10 cellular contexts compared by ENCODE assay signal in the genomic region with DNA sequence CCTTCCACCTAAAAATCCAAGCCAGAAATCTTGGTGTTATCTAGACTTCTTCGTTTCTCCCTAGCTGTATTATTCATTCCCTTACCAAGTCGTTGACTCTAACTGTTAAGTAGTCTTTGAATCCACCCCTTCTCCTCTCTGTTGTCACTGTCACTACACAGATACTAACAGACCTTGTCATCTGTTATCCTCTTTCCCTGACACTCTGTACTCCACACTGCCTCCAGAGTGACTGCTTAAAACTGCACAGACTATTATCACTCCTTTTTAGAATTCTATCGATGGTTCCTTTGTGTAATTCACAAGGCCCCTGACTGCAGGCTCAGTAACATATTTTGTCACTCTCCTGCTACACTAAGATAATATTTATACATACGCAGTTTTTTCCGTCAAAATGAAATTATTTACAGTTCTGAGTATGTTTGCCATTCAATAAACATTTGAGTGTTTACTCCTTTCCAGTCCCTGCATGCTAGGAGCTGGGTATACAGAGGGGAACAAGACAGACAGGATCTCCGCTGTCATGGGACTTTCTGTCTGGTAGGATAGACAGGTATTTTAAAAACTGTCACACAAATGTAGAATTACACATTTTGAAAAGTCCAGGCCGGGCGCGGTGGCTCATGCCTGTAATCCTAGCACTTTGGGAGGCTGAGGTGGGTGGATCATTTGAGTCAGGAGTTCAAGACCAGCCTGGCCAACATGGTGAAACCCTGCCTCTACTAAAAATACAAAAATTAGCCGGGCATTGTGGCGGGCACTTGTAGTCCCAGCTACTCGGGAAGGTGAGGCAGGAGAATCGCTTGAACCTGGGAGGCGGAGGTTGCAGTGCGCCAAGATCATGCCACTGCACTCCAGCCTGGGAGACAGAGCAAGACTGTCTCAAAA. TPM values are rescaled to one million over a fixed set of nuclear protein-coding genes. Genes with fewer than 3 reads are reported as not detected.
DNase-seq lines count a peak whose midpoint lies in the region; ATAC-seq and TF ChIP-seq lines count a peak whose summit lies in the region.
"Had no signal": no experiment of that assay in that cellular context is flagged by ENCODE, and none has a peak within 500 bp of the region (broad histone marks: within the 10 kb centered on the region; RNA-seq: fewer than 3 reads in every experiment).

No MANE protein-coding gene starts in this region.

- no peak for TF ChIP-seq CTCF in HEK293 (tag by site-specific recombination; IDR thresholded peaks at IDR 0.05)
- TF ChIP-seq CTCF in VCaP (conservative IDR thresholded peaks at IDR 0.05): peak; percentile 64

- no peaks in the 10 kb centered on the region for H3K27me3 ChIP-seq in naive thymus-derived CD4-positive, alpha-beta T cell (ENCODE audit: control insufficient read depth in 2 of 2, insufficient read depth in 2 of 2, low read length in 2 of 2)

- intact Hi-C loops in naive thymus-derived CD4-positive, alpha-beta T cell (cut with micrococcal nuclease): loop anchor here in 1 of 2 donors (2.0 kb wide), 1 partner anchor 15 kb away; no protein-coding TSS in a partner anchor

- no peak overlapping the region for H3K27ac ChIP-seq in HEK293 (ENCODE audit: extremely low read depth, low read depth, low read length)
- H3K27ac ChIP-seq in VCaP: peak overlapping the region; percentile 32
- no peak overlapping the region for H3K27ac ChIP-seq in naive thymus-derived CD4-positive, alpha-beta T cell (ENCODE audit: low read depth, low read length)

- no peaks in the 10 kb centered on the region for H3K9me3 Mint-ChIP-seq in naive thymus-derived CD4-positive, alpha-beta T cell

- peaks cover 36 to 52% of the 10 kb centered on the region in 2 experiments for H3K36me3 ChIP-seq in HEK293 (ENCODE audit: control insufficient read depth in 2 of 2, insufficient read depth in 1 of 2, low read length in 2 of 2)
- peaks cover 5 to 54% (median 10%) of the 10 kb centered on the region in 3 experiments for H3K36me3 ChIP-seq in naive thymus-derived CD4-positive, alpha-beta T cell (ENCODE audit: control insufficient read depth in 2 of 3, insufficient read depth in 3 of 3, low read length in 3 of 3)

- no peak overlapping the region for H3K4me3 ChIP-seq in HEK293 (ENCODE audit: low read depth, low read length)
- no peak overlapping the region for H3K4me3 ChIP-seq in naive thymus-derived CD4-positive, alpha-beta T cell (ENCODE audit: low read length)

- H3K27me3 Mint-ChIP-seq in naive thymus-derived CD4-positive, alpha-beta T cell: peaks cover 0 to 2% (median 0%) of the 10 kb centered on the region in 5 donors

- H3K9me3 ChIP-seq in HEK293 (ENCODE audit: control insufficient read depth, insufficient read depth, low read depth, low read length): no peaks in the 10 kb centered on the region
- no peaks in the 10 kb centered on the region for H3K9me3 ChIP-seq in naive thymus-derived CD4-positive, alpha-beta T cell (ENCODE audit: control insufficient read depth in 2 of 3, low read length in 3 of 3)

- CTCF ChIA-PET in HEK293 (lab: Yijun Ruan, JAX): interaction anchor here (0.6 to 1.4 kb wide), 4 partner anchors 22 to 93 kb away, joined by 3 to 4 read pairs (median 4); partner anchors contain the start of gene GLI1
- CTCF ChIA-PET in naive thymus-derived CD4-positive, alpha-beta T cell (lab: Charles Lee): no interaction called here

- POLR2A ChIA-PET in HEK293 (lab: Yijun Ruan, JAX): interaction anchor here (0.7 to 1.1 kb wide), 2 partner anchors 33 to 128 kb away, joined by 4 read pairs; no protein-coding TSS in a partner anchor
- POLR2A ChIA-PET in naive thymus-derived CD4-positive, alpha-beta T cell (lab: Charles Lee): interaction anchor here (0.7 to 6.7 kb wide), 3 partner anchors 14 to 270 kb away, joined by 3 to 52 read pairs (median 4); partner anchors contain the start of genes ARHGAP9 and GLI1

- peaks cover 19 to 40% (median 35%) of the 10 kb centered on the region in 7 donors for H3K4me1 Mint-ChIP-seq in naive thymus-derived CD4-positive, alpha-beta T cell

- H3K27ac Mint-ChIP-seq in naive thymus-derived CD4-positive, alpha-beta T cell: peak overlapping the region; percentile 33 to 95 (median 78)

- ATAC-seq in naive thymus-derived CD4-positive, alpha-beta T cell: no peak
- ATAC-seq in GM18870 (IDR thresholded peaks at IDR 0.05; ENCODE audit: unreplicated experiment) (no peak), HG02981 (IDR thresholded peaks at IDR 0.05; ENCODE audit: unreplicated experiment) (no peak)

- peak overlapping the region in 6 of 10 donors; percentile 1 to 52 (median 22) for H3K4me3 Mint-ChIP-seq in naive thymus-derived CD4-positive, alpha-beta T cell

- H3K36me3 Mint-ChIP-seq in naive thymus-derived CD4-positive, alpha-beta T cell: peaks cover 7 to 38% (median 22%) of the 10 kb centered on the region in 5 donors

- H3K4me1 ChIP-seq in HEK293 (ENCODE audit: control insufficient read depth, insufficient read depth, low read length): no peaks in the 10 kb centered on the region
- H3K4me1 ChIP-seq in naive thymus-derived CD4-positive, alpha-beta T cell (ENCODE audit: control insufficient read depth in 2 of 2, insufficient read depth in 2 of 2, low read length in 2 of 2): peaks cover 17 to 21% of the 10 kb centered on the region in 2 donors

- peak; percentile 17 for DNase-seq in NCI-H2196 treated with DMSO at 0.1 percent for 48 hours (lab: John Stamatoyannopoulos, UW; ENCODE audit: unreplicated experiment)
- no peak for DNase-seq in NCI-H2196 (lab: John Stamatoyannopoulos, UW; ENCODE audit: unreplicated experiment)
- peak in 1 of 9 donors; percentile 26 for DNase-seq in naive thymus-derived CD4-positive, alpha-beta T cell
- no peak for DNase-seq in NCI-H446 treated with DMSO at 0.1 percent for 48 hours (lab: John Stamatoyannopoulos, UW)
- DNase-seq: central memory CD4-positive, alpha-beta T cell; NCI-H1092 had no signal

TF ChIP-seq in HEK293, 187 proteins besides CTCF, POLR2A, EP300 and RAD21:
- no peak for TF ChIP-seq ZNF16 (tag by site-specific recombination; IDR thresholded peaks at IDR 0.05; ENCODE audit: low read depth)
- TF ChIP-seq PRDM1 (tag by site-specific recombination; IDR thresholded peaks at IDR 0.05): peak; percentile 62

RNA-seq across cellular contexts. Expression of gene MARS1, which starts 3.8 kb away (rescaled TPM):
- total RNA-seq in naive thymus-derived CD4-positive, alpha-beta T cell: 100 to 1,000 TPM; 178 to 229 (median 197) TPM
- polyA plus RNA-seq in naive thymus-derived CD4-positive, alpha-beta T cell: 100 to 1,000 TPM in 1 of 2 donors, 10 to 100 TPM in 1; 86.0 to 118 TPM

RNA-seq across cellular contexts. Expression of gene ARHGAP9, which starts 12.0 kb away (rescaled TPM):
- 100 to 1,000 TPM; 201 to 366 (median 347) TPM for total RNA-seq in naive thymus-derived CD4-positive, alpha-beta T cell
- 100 to 1,000 TPM; 198 to 283 TPM for polyA plus RNA-seq in naive thymus-derived CD4-positive, alpha-beta T cell

RNA-seq across cellular contexts. Expression of gene DDIT3, which starts 28.7 kb away (rescaled TPM):
- 100 to 1,000 TPM in 1 of 5 experiments, 10 to 100 TPM in 4; 19.6 to 124 (median 51.6) TPM for total RNA-seq in naive thymus-derived CD4-positive, alpha-beta T cell
- 10 to 100 TPM; 15.9 to 23.1 TPM for polyA plus RNA-seq in naive thymus-derived CD4-positive, alpha-beta T cell

RNA-seq across cellular contexts. Expression of gene MBD6, which starts 31.0 kb away (rescaled TPM):
- 100 to 1,000 TPM in 4 of 5 experiments, 10 to 100 TPM in 1; 85.2 to 127 (median 120) TPM for total RNA-seq in naive thymus-derived CD4-positive, alpha-beta T cell
- 1 to 10 TPM in 1 of 2 donors, under 1 TPM in 1; 0.50 to 1.0 TPM for polyA plus RNA-seq in naive thymus-derived CD4-positive, alpha-beta T cell

RNA-seq across cellular contexts. Expression of gene GLI1, which starts 32.1 kb away (rescaled TPM):
- total RNA-seq in naive thymus-derived CD4-positive, alpha-beta T cell: 1 to 10 TPM in 2 of 5 experiments, under 1 TPM in 3; 0.39 to 1.4 (median 0.45) TPM
- polyA plus RNA-seq in naive thymus-derived CD4-positive, alpha-beta T cell: not detected
